Comparison of ENCODE assay signal across 1 cellular context in genomic region chr12:123387508-123388217, GRCh38.
TF ChIP-seq lines count a peak whose summit lies in the region.

No MANE protein-coding gene starts in this region.

TF ChIP-seq in K562, 482 proteins besides CTCF, POLR2A, EP300 and RAD21 (continued from another document):
- TF ChIP-seq IRF9 (tag; IDR thresholded peaks at IDR 0.05) (no peak), ZBTB2 (IDR thresholded peaks at IDR 0.05) (peak; percentile 71; the same call in 1 of the 2 replicates), KDM2B (CRISPR knock-in tag; IDR thresholded peaks at IDR 0.05) (peak; percentile 59; the same call in 1 of the 2 replicates), THRB (CRISPR knock-in tag; conservative IDR thresholded peaks at IDR 0.05) (peak; percentile 77; the same call in 1 of the 2 replicates), SRSF3 (IDR thresholded peaks at IDR 0.05; ENCODE audit: insufficient read depth, low read length) (no peak), ZNF134 (CRISPR knock-in tag; conservative IDR thresholded peaks at IDR 0.05) (no peak), NEUROD1 (IDR thresholded peaks at IDR 0.05; ENCODE audit: borderline replicate concordance, low read depth, low read length, partially characterized antibody) (peak; percentile 18), TOE1 (IDR thresholded peaks at IDR 0.05; ENCODE audit: borderline replicate concordance) (peak; percentile 40), TOE1 (CRISPR knock-in tag; IDR thresholded peaks at IDR 0.05; ENCODE audit: borderline replicate concordance, low read depth) (no peak; the same call in 1 of the 2 replicates), ESRRA (IDR thresholded peaks at IDR 0.05; ENCODE audit: borderline replicate concordance, low read depth) (peak; percentile 49; the same call in 1 of the 2 replicates), MYBL2 (IDR thresholded peaks at IDR 0.05; ENCODE audit: low read depth) (no peak), MYBL2 (CRISPR knock-in tag; IDR thresholded peaks at IDR 0.05; ENCODE audit: borderline replicate concordance) (no peak)
